Comparison of ENCODE assay signal across 11 cellular contexts in genomic region chr15:59594493-59594942, GRCh38. TPM values are rescaled to one million over a fixed set of nuclear protein-coding genes. Genes with fewer than 3 reads are reported as not detected.
DNase-seq lines count a peak whose midpoint lies in the region; ATAC-seq, FAIRE-seq and TF ChIP-seq lines count a peak whose summit lies in the region.
"Had no signal": no experiment of that assay in that cellular context is flagged by ENCODE, and none has a peak within 500 bp of the region (broad histone marks: within the 10 kb centered on the region; RNA-seq: fewer than 3 reads in every experiment).

No MANE protein-coding gene starts in this region.

- no peak overlapping the region for H3K23ac ChIP-seq in mesendoderm (ENCODE audit: low read length)

- no peak overlapping the region for H3K18ac ChIP-seq in mesendoderm (ENCODE audit: low read length)

- TF ChIP-seq POLR2A in gastroesophageal sphincter (IDR thresholded peaks at IDR 0.05), result no peak

- H2AK5ac ChIP-seq in mesendoderm (ENCODE audit: low read length), result no peak overlapping the region

- no peaks in the 10 kb centered on the region for H3K36me3 ChIP-seq in GM23248 (ENCODE audit: low read depth)
- H3K36me3 ChIP-seq in astrocyte (ENCODE audit: insufficient read depth, low read length), result no peaks in the 10 kb centered on the region
- H3K36me3 ChIP-seq in smooth muscle cell (ENCODE audit: low read depth), result no peaks in the 10 kb centered on the region
- no peaks in the 10 kb centered on the region for H3K36me3 ChIP-seq in mesendoderm (ENCODE audit: control insufficient read depth, insufficient read depth, low read length)
- no peaks in the 10 kb centered on the region for H3K36me3 ChIP-seq in gastroesophageal sphincter

- H3K4me2 ChIP-seq in GM23248 (ENCODE audit: unreplicated experiment) (peak overlapping the region; percentile 8), astrocyte (ENCODE audit: low read length) (peak overlapping the region; percentile 62), smooth muscle cell (peak overlapping the region; percentile 30), mesendoderm (ENCODE audit: low read length) (no peak overlapping the region)

- no peak for TF ChIP-seq EP300 in gastroesophageal sphincter (IDR thresholded peaks at IDR 0.05)

- peaks cover 2% of the 10 kb centered on the region for H3K9me3 Mint-ChIP-seq in astrocyte (ENCODE audit: unreplicated experiment)
- H3K9me3 Mint-ChIP-seq: T-helper 1 cell treated with Interleukin-12 subunit alpha and Interleukin-12 subunit beta and Interleukin-4 antibody, amounts not matched to agents 30 μg/mL and 1 μg/mL, for 36 hours had no signal

- H2AFZ ChIP-seq in GM23248, result peak overlapping the region; percentile 74
- peak overlapping the region; percentile 24 for H2AFZ ChIP-seq in astrocyte (ENCODE audit: low read depth, low read length)
- H2AFZ ChIP-seq in smooth muscle cell (ENCODE audit: low read depth), result peak overlapping the region; percentile 64

- peaks cover 16% of the 10 kb centered on the region for H3K4me1 Mint-ChIP-seq in astrocyte (ENCODE audit: low read depth, unreplicated experiment)

- WGBS in GM23248 (ENCODE audit: low coverage in 1 of 2, low lambda C conversion rate in 2 of 2, missing lambda C conversion rate in 2 of 2), 2 experiments, result 39 to 43% methylated on average over 3 of the region's 3 CpGs
- 34% methylated on average over 3 of the region's 3 CpGs for WGBS in smooth muscle cell (ENCODE audit: low lambda C conversion rate)
- no CpG with 5 or more reads among the region's 3 CpGs for WGBS in mesendoderm (ENCODE audit: extremely low coverage, insufficient coverage, low lambda C conversion rate)
- WGBS in gastroesophageal sphincter (ENCODE audit: low coverage in 1 of 2), 2 donors, result 39 to 50% methylated on average over 2 of the region's 3 CpGs

- FAIRE-seq in astrocyte (lab: Jason Lieb, UNC), result peak; percentile 86

- H3K56ac ChIP-seq in mesendoderm (ENCODE audit: low read length), result no peak overlapping the region

- H3K36me3 Mint-ChIP-seq in astrocyte (ENCODE audit: low read depth, unreplicated experiment), result no peaks in the 10 kb centered on the region

- H4K8ac ChIP-seq in mesendoderm (ENCODE audit: low read depth, low read length), result no peak overlapping the region

- peak overlapping the region; percentile 34 for H3K4me3 Mint-ChIP-seq in astrocyte (ENCODE audit: unreplicated experiment)
- H3K4me3 Mint-ChIP-seq: T-helper 1 cell treated with Interleukin-12 subunit alpha and Interleukin-12 subunit beta and Interleukin-4 antibody, amounts not matched to agents 30 μg/mL and 1 μg/mL, for 36 hours had no signal

- ATAC-seq in left cardiac atrium (peak; percentile 78 to 98), gastroesophageal sphincter (no peak), HG02884 (IDR thresholded peaks at IDR 0.05; ENCODE audit: unreplicated experiment) (no peak)

- H2BK15ac ChIP-seq in mesendoderm (replicated peaks; ENCODE audit: low read depth), result no peak overlapping the region

- H3K4ac ChIP-seq in mesendoderm (ENCODE audit: low read depth, low read length), result no peak overlapping the region

- no peak overlapping the region for H2BK120ac ChIP-seq in mesendoderm (ENCODE audit: low read depth, low read length)

- no peaks in the 10 kb centered on the region for H3K9me3 ChIP-seq in GM23248 (ENCODE audit: low read depth)
- no peaks in the 10 kb centered on the region for H3K9me3 ChIP-seq in astrocyte (ENCODE audit: insufficient read depth, low read depth, low read length)
- no peaks in the 10 kb centered on the region for H3K9me3 ChIP-seq in smooth muscle cell (replicated peaks; ENCODE audit: low read depth)
- H3K9me3 ChIP-seq in gastroesophageal sphincter, result no peaks in the 10 kb centered on the region

- no peaks in the 10 kb centered on the region for H3K79me1 ChIP-seq in mesendoderm (ENCODE audit: low read length)

- H4K20me1 ChIP-seq in GM23248 (ENCODE audit: insufficient read depth) (no peaks in the 10 kb centered on the region), astrocyte (ENCODE audit: insufficient read depth, low read length) (no peaks in the 10 kb centered on the region), smooth muscle cell (ENCODE audit: low read depth) (no peaks in the 10 kb centered on the region)

- H2BK5ac ChIP-seq in mesendoderm (ENCODE audit: low read length), result no peak overlapping the region

- H3K4me1 ChIP-seq in GM23248 (ENCODE audit: insufficient read depth), result peaks cover 15% of the 10 kb centered on the region
- H3K4me1 ChIP-seq in astrocyte (ENCODE audit: insufficient read depth, low read length), result peaks cover 14% of the 10 kb centered on the region
- H3K4me1 ChIP-seq in smooth muscle cell (ENCODE audit: low read depth), result no peaks in the 10 kb centered on the region
- H3K4me1 ChIP-seq in mesendoderm (ENCODE audit: control insufficient read depth, low read depth, low read length), result no peaks in the 10 kb centered on the region
- no peaks in the 10 kb centered on the region for H3K4me1 ChIP-seq in gastroesophageal sphincter

- H3K79me2 ChIP-seq in GM23248 (ENCODE audit: insufficient read depth), result no peaks in the 10 kb centered on the region
- no peaks in the 10 kb centered on the region for H3K79me2 ChIP-seq in astrocyte (ENCODE audit: insufficient read depth, low read length)
- no peaks in the 10 kb centered on the region for H3K79me2 ChIP-seq in smooth muscle cell (ENCODE audit: low read depth)
- H3K79me2 ChIP-seq in mesendoderm (ENCODE audit: control insufficient read depth, insufficient read depth, low read length), result no peaks in the 10 kb centered on the region

- TF ChIP-seq CTCF in astrocyte (IDR thresholded peaks at IDR 0.05; ENCODE audit: insufficient read depth, low read depth, low read length) (no peak), smooth muscle cell (IDR thresholded peaks at IDR 0.05; ENCODE audit: borderline replicate concordance, insufficient read depth, poor library complexity, severe bottlenecking) (no peak), gastroesophageal sphincter (IDR thresholded peaks at IDR 0.05) (no peak)

- H3K27me3 ChIP-seq in GM23248 (replicated peaks; ENCODE audit: insufficient read depth) (no peaks in the 10 kb centered on the region; the same call in 1 of the 2 replicates), astrocyte (ENCODE audit: insufficient read depth, low read length) (no peaks in the 10 kb centered on the region), smooth muscle cell (ENCODE audit: low read depth) (no peaks in the 10 kb centered on the region), mesendoderm (ENCODE audit: insufficient read depth, low read length, poor library complexity) (no peaks in the 10 kb centered on the region), gastroesophageal sphincter (peaks cover 8% of the 10 kb centered on the region)

- H3K4me3 ChIP-seq in GM23248 (0 out of 2 replicates have a peak overlapping the region, but pooled peaks have one; percentile 9), astrocyte (ENCODE audit: insufficient read depth, low read depth, low read length) (no peak overlapping the region), smooth muscle cell (no peak overlapping the region), mesendoderm (ENCODE audit: low read length) (no peak overlapping the region), gastroesophageal sphincter (no peak overlapping the region)

- DNase-seq in GM23248 (peak; percentile 91), astrocyte (ENCODE audit: low read depth) (peak; percentile 89), left cardiac atrium (no peak), smooth muscle cell (lab: John Stamatoyannopoulos, UW; ENCODE audit: unreplicated experiment) (no peak), mesendoderm (no peak), NCI-H1417 treated with DMSO at 0.1 percent for 48 hours (lab: John Stamatoyannopoulos, UW) (no peak)
- DNase-seq: NCI-H2029 treated with DMSO at 0.1 percent for 48 hours had no signal

- H3K27ac ChIP-seq in GM23248 (peak overlapping the region; percentile 91), astrocyte (ENCODE audit: low read depth, low read length) (peak overlapping the region; percentile 76), smooth muscle cell (ENCODE audit: low read depth) (peak overlapping the region; percentile 92), mesendoderm (ENCODE audit: low read depth, low read length) (no peak overlapping the region), gastroesophageal sphincter (no peak overlapping the region)

- H3K9ac ChIP-seq in GM23248, result peak overlapping the region; percentile 64
- H3K9ac ChIP-seq in astrocyte (ENCODE audit: low read length), result peak overlapping the region; percentile 62
- peak overlapping the region; percentile 65 for H3K9ac ChIP-seq in smooth muscle cell (ENCODE audit: low read depth)
- no peak overlapping the region for H3K9ac ChIP-seq in mesendoderm (ENCODE audit: low read length)

- no peaks in the 10 kb centered on the region for H3K9me2 ChIP-seq in GM23248 (ENCODE audit: insufficient read depth)

- peak overlapping the region; percentile 90 for H3K27ac Mint-ChIP-seq in astrocyte (ENCODE audit: unreplicated experiment)
- H3K27ac Mint-ChIP-seq: T-helper 1 cell treated with Interleukin-12 subunit alpha and Interleukin-12 subunit beta and Interleukin-4 antibody, amounts not matched to agents 30 μg/mL and 1 μg/mL, for 36 hours had no signal

- no peaks in the 10 kb centered on the region for H3K27me3 Mint-ChIP-seq in astrocyte (ENCODE audit: low read depth, unreplicated experiment)

- intact Hi-C loops in left cardiac atrium (cut with DNase I), result no loop called here

- H3F3A ChIP-seq in GM23248 (ENCODE audit: insufficient read depth), result peaks cover 20% of the 10 kb centered on the region
- no peaks in the 10 kb centered on the region for H3F3A ChIP-seq in smooth muscle cell (ENCODE audit: low read depth)

- in situ Hi-C loops in GM23248 (cut with MboI), result no loop called here

- no peak overlapping the region for H4K5ac ChIP-seq in mesendoderm (ENCODE audit: low read length)

RNA-seq across cellular contexts. Expression of gene GCNT3, which starts 17.1 kb away (rescaled TPM):
- not detected in 2 replicates for total RNA-seq in GM23248 (2014; rRNA removed; shearing (Covaris generic))
- polyA plus RNA-seq in GM23248 (2016; fragmentation: Nextera tagmentation; extraction: Ambion mirVana) (not detected in 2 replicates), smooth muscle cell (not detected in 2 replicates)
- total RNA-seq in astrocyte (1.3 and 1.8 TPM in 2 replicates), left cardiac atrium (under 1 TPM in 1 of 2 donors, not detected in 1; 0.05 TPM), smooth muscle cell (not detected in 2 replicates), gastroesophageal sphincter (1 to 10 TPM in 1 of 4 donors, not detected in 3; 2.3 TPM)
- not detected for polyA plus RNA-seq in mesendoderm (2013, experiment 1 of 2)
- 0.03 TPM for polyA plus RNA-seq in mesendoderm (2013, experiment 2 of 2)
- total RNA-seq: posterior vena cava had no signal

Comparison
In these comparisons a context has a peak if more than half of its experiments do, and no peak if none do; other contexts are left out.
1. DNase-seq: peak in GM23248 (single experiment) and astrocyte (single experiment); none in left cardiac atrium (single experiment), smooth muscle cell (single experiment), mesendoderm (single experiment) and NCI-H1417 treated with DMSO at 0.1 percent for 48 hours (single experiment).
2. H2AFZ ChIP-seq: peak in every context shown above with its lines; median percentile 74 in GM23248; 64 in smooth muscle cell; 24 in astrocyte.
3. H3K27ac ChIP-seq: peak in GM23248 (single experiment), astrocyte (single experiment) and smooth muscle cell (single experiment); none in mesendoderm (single experiment) and gastroesophageal sphincter (0 of 4).
4. ATAC-seq: peak in left cardiac atrium (2 of 2); none in gastroesophageal sphincter (single experiment) and HG02884 (single experiment).